In genomic region chr9:88302579-88303324, GRCh38 we compare ENCODE assay signal across 13 cellular contexts.
"Had no signal": no experiment of that assay in that cellular context is flagged by ENCODE, and none has a peak within 500 bp of the region (broad histone marks: within the 10 kb centered on the region; RNA-seq: fewer than 3 reads in every experiment).

No MANE protein-coding gene starts in this region.

- H3K36me3 Mint-ChIP-seq: memory B cell had no signal

- H3K4me1 ChIP-seq: ascending aorta, esophagus squamous epithelium, vagina had no signal

- H3K4me3 ChIP-seq: ascending aorta, dorsolateral prefrontal cortex, esophagus squamous epithelium, heart left ventricle, vagina had no signal

- ATAC-seq: left lobe of liver had no signal

- H3K27ac Mint-ChIP-seq: memory B cell had no signal

- H3K27ac ChIP-seq: ascending aorta, dorsolateral prefrontal cortex, esophagus squamous epithelium, heart left ventricle, vagina had no signal

- H3K9me3 ChIP-seq: ascending aorta, esophagus squamous epithelium, vagina had no signal

- H3K4me3 Mint-ChIP-seq: memory B cell had no signal

- H3K36me3 ChIP-seq: ascending aorta, esophagus squamous epithelium, heart left ventricle, vagina had no signal

- H3K9me3 Mint-ChIP-seq: memory B cell had no signal

- DNase-seq: activated CD4-positive, CD25-positive, alpha-beta regulatory T cell; activated CD8-positive, alpha-beta memory T cell treated with anti-CD3 and anti-CD28 coated beads, Interleukin-2, amount 50 U/mL, for 48 hours; activated effector memory CD4-positive, alpha-beta T cell treated with anti-CD3 and anti-CD28 coated beads, Interleukin-2, amount 50 U/mL, for 16 hours; dorsolateral prefrontal cortex; esophagus squamous epithelium; foreskin fibroblast; heart left ventricle; SIG-M5; stimulated activated CD4-positive, alpha-beta T cell treated with anti-CD3 and anti-CD28 coated beads, Interleukin-12 subunit alpha, Interleukin-12 subunit beta, amount 100 ng/mL, for 4 hours had no signal

- H3K27me3 ChIP-seq: ascending aorta, dorsolateral prefrontal cortex, heart left ventricle, vagina had no signal
